In genomic region chr22:26672590-26673468, GRCh38 we compare ENCODE assay signal across 1 cellular context.
TF ChIP-seq lines count a peak whose summit lies in the region.

No MANE protein-coding gene starts in this region.

TF ChIP-seq in GM12878, 131 proteins besides CTCF, POLR2A, EP300 and RAD21 (continued from another document):
- TF ChIP-seq ZBTB11 (CRISPR knock-in tag; IDR thresholded peaks at IDR 0.05) (peak; percentile 45; the same call in 1 of the 2 replicates), CEBPZ (IDR thresholded peaks at IDR 0.05; ENCODE audit: low read depth, low read length) (no peak), KLF5 (IDR thresholded peaks at IDR 0.05; ENCODE audit: partially characterized antibody) (peak; percentile 62), MAX (IDR thresholded peaks at IDR 0.05; ENCODE audit: low read depth, low read length) (no peak; the same call in 1 of the 2 replicates), TCF7 (IDR thresholded peaks at IDR 0.05; ENCODE audit: borderline replicate concordance) (no peak), JUNB (IDR thresholded peaks at IDR 0.05) (peak; percentile 32; the same call in 1 of the 2 replicates), REST (IDR thresholded peaks at IDR 0.05; ENCODE audit: low read depth, low read length) (no peak), BCL11A (IDR thresholded peaks at IDR 0.05; ENCODE audit: low read depth, low read length) (no peak), HCFC1 (IDR thresholded peaks at IDR 0.05; ENCODE audit: low read length) (peak; percentile 67; the same call in 1 of the 2 replicates)
TF ChIP-seq in GM12878: peak in this region for 60.
